16 cellular contexts compared by ENCODE assay signal in the genomic region with DNA sequence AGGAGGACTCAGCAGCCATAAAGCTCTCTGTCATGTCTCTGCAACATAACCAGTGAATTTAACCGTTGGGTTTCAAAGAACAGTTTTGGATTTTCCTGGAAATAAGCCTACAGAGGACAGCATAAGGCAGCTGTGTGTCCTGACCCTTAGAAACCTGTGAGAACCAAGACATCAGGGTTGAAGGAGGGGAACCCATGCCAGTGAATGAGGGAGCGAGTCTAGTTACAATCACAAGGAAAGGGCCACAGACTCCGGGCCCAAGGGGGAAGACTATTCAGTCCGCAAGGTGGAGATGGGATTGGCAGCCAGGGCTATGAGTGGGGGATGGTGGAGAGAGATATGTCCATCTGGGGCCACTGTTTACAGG.
DNase-seq lines count a peak whose midpoint lies in the region; ATAC-seq and TF ChIP-seq lines count a peak whose summit lies in the region.
"Had no signal": no experiment of that assay in that cellular context is flagged by ENCODE, and none has a peak within 500 bp of the region (broad histone marks: within the 10 kb centered on the region; RNA-seq: fewer than 3 reads in every experiment).

No MANE protein-coding gene starts in this region.

- peak overlapping the region; percentile 100 for H3K27ac ChIP-seq in angular gyrus (ENCODE audit: low read depth, low read length)
- peak overlapping the region; percentile 71 for H3K27ac ChIP-seq in muscle layer of colon (ENCODE audit: low read depth, low read length)
- peak overlapping the region; percentile 11 for H3K27ac ChIP-seq in thymus (ENCODE audit: low read depth)
- H3K27ac ChIP-seq: SJSA1, testis had no signal

- intact Hi-C loops in mucosa of descending colon (cut with DNase I, micrococcal nuclease) = loop anchor here in 1 of 2 donors (10.0 kb wide), 1 partner anchor 68 kb away; a partner anchor contains a TSS

- peak overlapping the region; percentile 82 for H3K27ac Mint-ChIP-seq in activated CD8-positive, alpha-beta memory T cell treated with anti-CD3 and anti-CD28 coated beads, Interleukin-2, amount 10 ng/mL, durations not matched to agents 7 days and 5 days

- 67% methylated on average over 4 of the region's 4 CpGs for WGBS in thymus

- H3K36me3 ChIP-seq in muscle layer of colon (ENCODE audit: insufficient read depth, low read length) = peaks cover 8% of the 10 kb centered on the region
- no peaks in the 10 kb centered on the region for H3K36me3 ChIP-seq in thymus (ENCODE audit: control insufficient read depth, insufficient read depth)
- no peaks in the 10 kb centered on the region for H3K36me3 ChIP-seq in mucosa of descending colon (ENCODE audit: low read depth)
- H3K36me3 ChIP-seq: SJSA1 had no signal

- no peak overlapping the region for H3K4me3 ChIP-seq in muscle layer of colon (ENCODE audit: low read depth in 1 of 2, low read length in 2 of 2)
- no peak overlapping the region for H3K4me3 ChIP-seq in thymus (ENCODE audit: low read length)
- H3K4me3 ChIP-seq in mucosa of descending colon = no peak overlapping the region
- H3K4me3 ChIP-seq: SJSA1, testis had no signal

- DNase-seq in activated CD8-positive, alpha-beta memory T cell treated with anti-CD3 and anti-CD28 coated beads, Interleukin-2, amount 10 ng/mL, durations not matched to agents 7 days and 5 days = no peak
- DNase-seq in activated CD8-positive, alpha-beta memory T cell treated with anti-CD3 and anti-CD28 coated beads, Interleukin-2, amount 50 U/mL, for 4 hours = no peak
- no peak for DNase-seq in DMS53 treated with DMSO at 0.1 percent for 48 hours (lab: John Stamatoyannopoulos, UW; ENCODE audit: unreplicated experiment)
- no peak for DNase-seq in mucosa of descending colon
- DNase-seq: activated CD8-positive, alpha-beta memory T cell treated with anti-CD3 and anti-CD28 coated beads for 24 hours; left ventricle myocardium superior; NCI-H187 treated with DMSO at 0.1 percent for 48 hours; NCI-H510A; retina; stimulated activated CD4-positive, alpha-beta T cell treated with anti-CD3 and anti-CD28 coated beads, Interleukin-2, amount 100 ng/mL, for 24 hours; testis had no signal

- no peak for TF ChIP-seq CTCF in mucosa of descending colon (IDR thresholded peaks at IDR 0.05)

- no peak overlapping the region for H3K9ac ChIP-seq in muscle layer of colon (ENCODE audit: low read length)

- H3K27me3 Mint-ChIP-seq in activated CD8-positive, alpha-beta memory T cell treated with anti-CD3 and anti-CD28 coated beads, Interleukin-2, amount 10 ng/mL, durations not matched to agents 7 days and 5 days = no peaks in the 10 kb centered on the region

- no peak overlapping the region for H3K4me3 Mint-ChIP-seq in activated CD8-positive, alpha-beta memory T cell treated with anti-CD3 and anti-CD28 coated beads, Interleukin-2, amount 10 ng/mL, durations not matched to agents 7 days and 5 days

- no peaks in the 10 kb centered on the region for H3K27me3 ChIP-seq in muscle layer of colon (ENCODE audit: control insufficient read depth in 1 of 2, insufficient read depth in 2 of 2, low read length in 2 of 2)
- no peaks in the 10 kb centered on the region for H3K27me3 ChIP-seq in thymus (ENCODE audit: control insufficient read depth, insufficient read depth)
- H3K27me3 ChIP-seq: SJSA1, testis had no signal

- H3K4me1 Mint-ChIP-seq in activated CD8-positive, alpha-beta memory T cell treated with anti-CD3 and anti-CD28 coated beads, Interleukin-2, amount 10 ng/mL, durations not matched to agents 7 days and 5 days = peaks cover 29% of the 10 kb centered on the region

- no peaks in the 10 kb centered on the region for H3K36me3 Mint-ChIP-seq in activated CD8-positive, alpha-beta memory T cell treated with anti-CD3 and anti-CD28 coated beads, Interleukin-2, amount 10 ng/mL, durations not matched to agents 7 days and 5 days

- peak; percentile 28 for ATAC-seq in activated CD8-positive, alpha-beta memory T cell treated with anti-CD3 and anti-CD28 coated beads, Interleukin-2, amount 10 ng/mL, durations not matched to agents 7 days and 5 days
- ATAC-seq in mucosa of descending colon = no peak
- no peak for ATAC-seq in GM21737 (IDR thresholded peaks at IDR 0.05; ENCODE audit: unreplicated experiment)
- ATAC-seq: left ventricle myocardium superior had no signal

- no peaks in the 10 kb centered on the region for H3K9me3 ChIP-seq in muscle layer of colon (ENCODE audit: low read length)
- H3K9me3 ChIP-seq in thymus (ENCODE audit: control insufficient read depth) = no peaks in the 10 kb centered on the region
- no peaks in the 10 kb centered on the region for H3K9me3 ChIP-seq in mucosa of descending colon
- H3K9me3 ChIP-seq: SJSA1, testis had no signal

- H3K9me3 Mint-ChIP-seq in activated CD8-positive, alpha-beta memory T cell treated with anti-CD3 and anti-CD28 coated beads, Interleukin-2, amount 10 ng/mL, durations not matched to agents 7 days and 5 days (ENCODE audit: low read depth) = no peaks in the 10 kb centered on the region

- peaks cover 93% of the 10 kb centered on the region for H3K4me1 ChIP-seq in muscle layer of colon (ENCODE audit: insufficient read depth, low read length)
- peaks cover 11% of the 10 kb centered on the region for H3K4me1 ChIP-seq in thymus (ENCODE audit: control insufficient read depth, insufficient read depth, low read length)
- H3K4me1 ChIP-seq in mucosa of descending colon (ENCODE audit: low read depth) = peaks cover 4% of the 10 kb centered on the region
- H3K4me1 ChIP-seq: SJSA1 had no signal

- CTCF ChIA-PET in activated CD8-positive, alpha-beta memory T cell treated with anti-CD3 and anti-CD28 coated beads, Interleukin-2, amount 10 ng/mL, durations not matched to agents 7 days and 5 days (lab: Charles Lee) = interaction anchor here (0.6 to 3.8 kb wide), 8 partner anchors 8 to 1264 kb away, joined by 3 to 15 read pairs (median 3); no protein-coding TSS in a partner anchor

Comparison
In these comparisons a context has a peak if more than half of its experiments do, and no peak if none do; other contexts are left out.
1. H3K27ac ChIP-seq: peak in every context shown above with its lines; median percentile 100 in angular gyrus; 71 in muscle layer of colon; 11 in thymus.